Comparison of ENCODE assay signal across 19 cellular contexts in genomic region chr3:133097214-133097613, GRCh38. TPM values are rescaled to one million over a fixed set of nuclear protein-coding genes. Genes with fewer than 3 reads are reported as not detected.
DNase-seq lines count a peak whose midpoint lies in the region; ATAC-seq, FAIRE-seq and TF ChIP-seq lines count a peak whose summit lies in the region.
"Had no signal": no experiment of that assay in that cellular context is flagged by ENCODE, and none has a peak within 500 bp of the region (broad histone marks: within the 10 kb centered on the region; RNA-seq: fewer than 3 reads in every experiment).

No MANE protein-coding gene starts in this region.

- H3K4me1 ChIP-seq in naive thymus-derived CD4-positive, alpha-beta T cell (ENCODE audit: control insufficient read depth in 2 of 2, insufficient read depth in 2 of 2, low read length in 2 of 2) = no peaks in the 10 kb centered on the region
- no peaks in the 10 kb centered on the region for H3K4me1 ChIP-seq in uterus
- H3K4me1 ChIP-seq: foreskin keratinocyte, SJCRH30 had no signal

- TF ChIP-seq CTCF in uterus (IDR thresholded peaks at IDR 0.05) = no peak

- no peak for TF ChIP-seq POLR2A in uterus (IDR thresholded peaks at IDR 0.05)

- CTCF ChIA-PET in naive thymus-derived CD4-positive, alpha-beta T cell (lab: Charles Lee) = no interaction called here

- peak; percentile 84 for ATAC-seq in SK-N-SH treated with all-trans-retinoic acid at 6 μM for 48 hours
- no peak for ATAC-seq in naive thymus-derived CD4-positive, alpha-beta T cell
- ATAC-seq in activated naive CD8-positive, alpha-beta T cell treated with anti-CD3 and anti-CD28 coated beads, Interleukin-2, amount 50 U/mL, for 24 hours = no peak
- ATAC-seq: foreskin keratinocyte, natural killer cell had no signal

- no peaks in the 10 kb centered on the region for H3K36me3 ChIP-seq in naive thymus-derived CD4-positive, alpha-beta T cell (ENCODE audit: control insufficient read depth in 2 of 3, insufficient read depth in 3 of 3, low read length in 3 of 3)
- H3K36me3 ChIP-seq in uterus = no peaks in the 10 kb centered on the region
- H3K36me3 ChIP-seq: SJCRH30 had no signal

- DNase-seq in DMS153 treated with DMSO at 0.1 percent for 48 hours (lab: John Stamatoyannopoulos, UW; ENCODE audit: unreplicated experiment) (peak; percentile 67), NCI-H1436 (lab: John Stamatoyannopoulos, UW) (peak; percentile 60), GOT3 (lab: John Stamatoyannopoulos, UW) (no peak), uterus (no peak)
- DNase-seq in naive thymus-derived CD4-positive, alpha-beta T cell = no peak
- no peak for DNase-seq in activated naive CD8-positive, alpha-beta T cell treated with anti-CD3 and anti-CD28 coated beads, Interleukin-2, amount 50 U/mL, for 24 hours
- DNase-seq: activated CD4-positive, alpha-beta T cell treated with anti-CD3 and anti-CD28 coated beads for 4 hours; AML-193; cerebellar nuclear complex; foreskin keratinocyte; natural killer cell; NCI-H1048; SJCRH30; substantia nigra; T-helper 9 cell had no signal

- POLR2A ChIA-PET in naive thymus-derived CD4-positive, alpha-beta T cell (lab: Charles Lee) = no interaction called here

- no peaks in the 10 kb centered on the region for H3K36me3 Mint-ChIP-seq in naive thymus-derived CD4-positive, alpha-beta T cell
- H3K36me3 Mint-ChIP-seq in activated naive CD8-positive, alpha-beta T cell treated with anti-CD3 and anti-CD28 coated beads, Interleukin-2, amount 50 U/mL, for 24 hours (ENCODE audit: low read depth) = no peaks in the 10 kb centered on the region
- H3K36me3 Mint-ChIP-seq: activated naive CD4-positive, alpha-beta T cell treated with anti-CD3 and anti-CD28 coated beads, Interleukin-2, amount 50 U/mL, for 24 hours; natural killer cell had no signal

- H3K27ac ChIP-seq in naive thymus-derived CD4-positive, alpha-beta T cell (ENCODE audit: low read depth, low read length) = no peak overlapping the region
- no peak overlapping the region for H3K27ac ChIP-seq in uterus
- H3K27ac ChIP-seq: foreskin keratinocyte, SJCRH30 had no signal

- peak; percentile 24 for FAIRE-seq in islet of Langerhans (lab: Jason Lieb, UNC)

- H3K4me3 Mint-ChIP-seq in naive thymus-derived CD4-positive, alpha-beta T cell = no peak overlapping the region
- H3K4me3 Mint-ChIP-seq in activated naive CD8-positive, alpha-beta T cell treated with anti-CD3 and anti-CD28 coated beads, Interleukin-2, amount 50 U/mL, for 24 hours = no peak overlapping the region
- H3K4me3 Mint-ChIP-seq: activated naive CD4-positive, alpha-beta T cell treated with anti-CD3 and anti-CD28 coated beads, Interleukin-2, amount 50 U/mL, for 24 hours; natural killer cell had no signal

- no peak overlapping the region for H3K4me3 ChIP-seq in naive thymus-derived CD4-positive, alpha-beta T cell (ENCODE audit: low read length)
- no peak overlapping the region for H3K4me3 ChIP-seq in uterus
- H3K4me3 ChIP-seq: SJCRH30 had no signal

- H3K27ac Mint-ChIP-seq in naive thymus-derived CD4-positive, alpha-beta T cell = no peak overlapping the region
- no peak overlapping the region for H3K27ac Mint-ChIP-seq in activated naive CD8-positive, alpha-beta T cell treated with anti-CD3 and anti-CD28 coated beads, Interleukin-2, amount 50 U/mL, for 24 hours
- H3K27ac Mint-ChIP-seq: activated naive CD4-positive, alpha-beta T cell treated with anti-CD3 and anti-CD28 coated beads, Interleukin-2, amount 50 U/mL, for 24 hours; natural killer cell had no signal

- H3K4me1 Mint-ChIP-seq in naive thymus-derived CD4-positive, alpha-beta T cell = peaks cover 0 to 2% (median 0%) of the 10 kb centered on the region in 7 donors
- H3K4me1 Mint-ChIP-seq in activated naive CD8-positive, alpha-beta T cell treated with anti-CD3 and anti-CD28 coated beads, Interleukin-2, amount 50 U/mL, for 24 hours = no peaks in the 10 kb centered on the region
- H3K4me1 Mint-ChIP-seq: activated naive CD4-positive, alpha-beta T cell treated with anti-CD3 and anti-CD28 coated beads, Interleukin-2, amount 50 U/mL, for 24 hours; natural killer cell had no signal

- H3K27me3 ChIP-seq in naive thymus-derived CD4-positive, alpha-beta T cell (ENCODE audit: control insufficient read depth in 2 of 2, insufficient read depth in 2 of 2, low read length in 2 of 2) = no peaks in the 10 kb centered on the region
- H3K27me3 ChIP-seq in uterus = no peaks in the 10 kb centered on the region
- H3K27me3 ChIP-seq: foreskin keratinocyte, SJCRH30 had no signal

- intact Hi-C loops in naive thymus-derived CD4-positive, alpha-beta T cell (cut with micrococcal nuclease) = no loop called here
- intact Hi-C loops in uterus (cut with DNase I; ENCODE audit: low total_unique reads) = no loop called here

- peaks cover 0 to 7% (median 0%) of the 10 kb centered on the region in 11 donors for H3K9me3 Mint-ChIP-seq in naive thymus-derived CD4-positive, alpha-beta T cell
- peaks cover 6% of the 10 kb centered on the region for H3K9me3 Mint-ChIP-seq in activated naive CD8-positive, alpha-beta T cell treated with anti-CD3 and anti-CD28 coated beads, Interleukin-2, amount 50 U/mL, for 24 hours
- H3K9me3 Mint-ChIP-seq: activated naive CD4-positive, alpha-beta T cell treated with anti-CD3 and anti-CD28 coated beads, Interleukin-2, amount 50 U/mL, for 24 hours had no signal

- H3K9me3 ChIP-seq in naive thymus-derived CD4-positive, alpha-beta T cell (ENCODE audit: control insufficient read depth in 2 of 3, low read length in 3 of 3) = no peaks in the 10 kb centered on the region
- no peaks in the 10 kb centered on the region for H3K9me3 ChIP-seq in uterus
- H3K9me3 ChIP-seq: SJCRH30 had no signal

- H3K27me3 Mint-ChIP-seq in naive thymus-derived CD4-positive, alpha-beta T cell = peaks cover 0 to 8% (median 5%) of the 10 kb centered on the region in 5 donors
- no peaks in the 10 kb centered on the region for H3K27me3 Mint-ChIP-seq in activated naive CD8-positive, alpha-beta T cell treated with anti-CD3 and anti-CD28 coated beads, Interleukin-2, amount 50 U/mL, for 24 hours

TF ChIP-seq in SK-N-SH treated with all-trans-retinoic acid at 6 μM for 48 hours, 23 proteins besides CTCF, POLR2A, EP300 and RAD21 (continues in another document):
- TF ChIP-seq ZFP3 (CRISPR knock-in tag; IDR thresholded peaks at IDR 0.05) = no peak
- TF ChIP-seq, protein P1, sequence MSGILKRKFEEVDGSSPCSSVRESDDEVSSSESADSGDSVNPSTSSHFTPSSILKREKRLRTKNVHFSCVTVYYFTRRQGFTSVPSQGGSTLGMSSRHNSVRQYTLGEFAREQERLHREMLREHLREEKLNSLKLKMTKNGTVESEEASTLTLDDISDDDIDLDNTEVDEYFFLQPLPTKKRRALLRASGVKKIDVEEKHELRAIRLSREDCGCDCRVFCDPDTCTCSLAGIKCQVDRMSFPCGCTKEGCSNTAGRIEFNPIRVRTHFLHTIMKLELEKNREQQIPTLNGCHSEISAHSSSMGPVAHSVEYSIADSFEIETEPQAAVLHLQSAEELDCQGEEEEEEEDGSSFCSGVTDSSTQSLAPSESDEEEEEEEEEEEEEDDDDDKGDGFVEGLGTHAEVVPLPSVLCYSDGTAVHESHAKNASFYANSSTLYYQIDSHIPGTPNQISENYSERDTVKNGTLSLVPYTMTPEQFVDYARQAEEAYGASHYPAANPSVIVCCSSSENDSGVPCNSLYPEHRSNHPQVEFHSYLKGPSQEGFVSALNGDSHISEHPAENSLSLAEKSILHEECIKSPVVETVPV (CRISPR knock-in tag; IDR thresholded peaks at IDR 0.05) = no peak
- no peak for TF ChIP-seq ZNF8 (CRISPR knock-in tag; IDR thresholded peaks at IDR 0.05)
- peak; percentile 87 for TF ChIP-seq ISL1 (CRISPR knock-in tag; IDR thresholded peaks at IDR 0.05)
- no peak for TF ChIP-seq ARNTL (CRISPR knock-in tag; IDR thresholded peaks at IDR 0.05; ENCODE audit: borderline replicate concordance, low read depth)
- TF ChIP-seq OSR1 (CRISPR knock-in tag; IDR thresholded peaks at IDR 0.05) = no peak
- no peak for TF ChIP-seq ESRRG (CRISPR knock-in tag; IDR thresholded peaks at IDR 0.05)
- no peak for TF ChIP-seq CSDC2 (CRISPR knock-in tag; IDR thresholded peaks at IDR 0.05)
- no peak for TF ChIP-seq ZNF70 (CRISPR knock-in tag; IDR thresholded peaks at IDR 0.05)
- no peak for TF ChIP-seq POU6F1 (CRISPR knock-in tag; IDR thresholded peaks at IDR 0.05; ENCODE audit: borderline replicate concordance, low read depth)
- TF ChIP-seq ZNF565 (CRISPR knock-in tag; conservative IDR thresholded peaks at IDR 0.05; ENCODE audit: low read depth) = no peak
- TF ChIP-seq RARB (CRISPR knock-in tag; IDR thresholded peaks at IDR 0.05) = no peak
- no peak for TF ChIP-seq PATZ1 (CRISPR knock-in tag; IDR thresholded peaks at IDR 0.05; ENCODE audit: borderline replicate concordance)

RNA-seq across cellular contexts. Expression of gene TMEM108, which starts 59.0 kb away (rescaled TPM):
- total RNA-seq in naive thymus-derived CD4-positive, alpha-beta T cell = not detected
- not detected for polyA plus RNA-seq in naive thymus-derived CD4-positive, alpha-beta T cell
- total RNA-seq in uterus = 1 to 10 TPM in 2 of 4 donors, not detected in 2; 1.1 to 3.2 TPM
- total RNA-seq: foreskin keratinocyte, lung microvascular endothelial cell, natural killer cell had no signal

Comparison
In these comparisons a context has a peak if more than half of its experiments do, and no peak if none do; other contexts are left out.
1. DNase-seq: peak in DMS153 treated with DMSO at 0.1 percent for 48 hours (single experiment) and NCI-H1436 (single experiment); none in GOT3 (single experiment), naive thymus-derived CD4-positive, alpha-beta T cell (0 of 9), uterus (0 of 2) and activated naive CD8-positive, alpha-beta T cell treated with anti-CD3 and anti-CD28 coated beads, Interleukin-2, amount 50 U/mL, for 24 hours (single experiment).